Comparison of ENCODE assay signal across 1 cellular context in the genomic region with DNA sequence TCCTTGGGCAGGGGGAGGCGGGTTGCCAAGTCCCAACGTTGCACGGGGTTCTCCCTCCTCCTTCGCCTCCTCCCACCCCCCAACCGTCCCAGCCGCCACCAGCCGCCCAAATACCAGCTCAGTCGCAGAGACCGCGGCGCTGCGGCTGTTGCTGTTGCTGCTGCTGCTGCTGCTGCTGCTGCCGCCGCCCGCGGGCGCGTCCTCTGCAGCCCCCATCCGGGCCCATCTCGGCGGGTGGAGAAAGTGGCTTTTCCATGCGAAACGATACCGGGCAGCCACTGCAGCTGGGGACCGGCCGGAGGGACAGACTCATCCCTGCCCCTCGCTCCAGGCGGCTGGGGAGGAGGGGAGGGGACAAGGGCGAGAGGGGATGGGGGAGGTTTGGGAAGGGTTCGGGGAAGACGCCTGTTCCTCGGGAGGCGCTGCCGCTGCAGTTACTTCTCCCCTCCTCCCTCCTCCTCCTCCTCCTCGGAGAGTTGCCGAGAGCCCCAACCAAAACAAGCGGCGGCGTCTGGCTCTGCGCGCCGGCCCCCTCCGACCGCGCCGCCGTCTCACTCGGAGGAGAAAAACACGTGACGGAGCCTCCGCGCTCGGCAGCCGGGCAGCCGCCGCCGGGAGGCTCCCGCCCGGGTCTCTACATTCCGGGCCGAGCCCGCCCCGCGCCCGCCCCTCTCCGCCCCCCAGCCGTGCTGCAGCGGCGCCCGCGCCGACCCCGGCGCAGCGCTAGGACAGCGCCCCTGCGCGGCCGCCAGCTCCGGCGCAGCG.
TF ChIP-seq lines count a peak whose summit lies in the region.

A gene with protein sequence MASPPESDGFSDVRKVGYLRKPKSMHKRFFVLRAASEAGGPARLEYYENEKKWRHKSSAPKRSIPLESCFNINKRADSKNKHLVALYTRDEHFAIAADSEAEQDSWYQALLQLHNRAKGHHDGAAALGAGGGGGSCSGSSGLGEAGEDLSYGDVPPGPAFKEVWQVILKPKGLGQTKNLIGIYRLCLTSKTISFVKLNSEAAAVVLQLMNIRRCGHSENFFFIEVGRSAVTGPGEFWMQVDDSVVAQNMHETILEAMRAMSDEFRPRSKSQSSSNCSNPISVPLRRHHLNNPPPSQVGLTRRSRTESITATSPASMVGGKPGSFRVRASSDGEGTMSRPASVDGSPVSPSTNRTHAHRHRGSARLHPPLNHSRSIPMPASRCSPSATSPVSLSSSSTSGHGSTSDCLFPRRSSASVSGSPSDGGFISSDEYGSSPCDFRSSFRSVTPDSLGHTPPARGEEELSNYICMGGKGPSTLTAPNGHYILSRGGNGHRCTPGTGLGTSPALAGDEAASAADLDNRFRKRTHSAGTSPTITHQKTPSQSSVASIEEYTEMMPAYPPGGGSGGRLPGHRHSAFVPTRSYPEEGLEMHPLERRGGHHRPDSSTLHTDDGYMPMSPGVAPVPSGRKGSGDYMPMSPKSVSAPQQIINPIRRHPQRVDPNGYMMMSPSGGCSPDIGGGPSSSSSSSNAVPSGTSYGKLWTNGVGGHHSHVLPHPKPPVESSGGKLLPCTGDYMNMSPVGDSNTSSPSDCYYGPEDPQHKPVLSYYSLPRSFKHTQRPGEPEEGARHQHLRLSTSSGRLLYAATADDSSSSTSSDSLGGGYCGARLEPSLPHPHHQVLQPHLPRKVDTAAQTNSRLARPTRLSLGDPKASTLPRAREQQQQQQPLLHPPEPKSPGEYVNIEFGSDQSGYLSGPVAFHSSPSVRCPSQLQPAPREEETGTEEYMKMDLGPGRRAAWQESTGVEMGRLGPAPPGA (N-terminal part only) (minus strand): TSS at position 610 of the 765 bp plus-strand sequence. CDS start 1,082 bp downstream, outside the sequence.

TF ChIP-seq in GM12878, 131 proteins besides CTCF, POLR2A, EP300 and RAD21 (continues in another document):
- TF ChIP-seq CBFB (IDR thresholded peaks at IDR 0.05; ENCODE audit: low read depth): no peak
- TF ChIP-seq FOXK2 (IDR thresholded peaks at IDR 0.05): no peak
- TF ChIP-seq, protein P1, sequence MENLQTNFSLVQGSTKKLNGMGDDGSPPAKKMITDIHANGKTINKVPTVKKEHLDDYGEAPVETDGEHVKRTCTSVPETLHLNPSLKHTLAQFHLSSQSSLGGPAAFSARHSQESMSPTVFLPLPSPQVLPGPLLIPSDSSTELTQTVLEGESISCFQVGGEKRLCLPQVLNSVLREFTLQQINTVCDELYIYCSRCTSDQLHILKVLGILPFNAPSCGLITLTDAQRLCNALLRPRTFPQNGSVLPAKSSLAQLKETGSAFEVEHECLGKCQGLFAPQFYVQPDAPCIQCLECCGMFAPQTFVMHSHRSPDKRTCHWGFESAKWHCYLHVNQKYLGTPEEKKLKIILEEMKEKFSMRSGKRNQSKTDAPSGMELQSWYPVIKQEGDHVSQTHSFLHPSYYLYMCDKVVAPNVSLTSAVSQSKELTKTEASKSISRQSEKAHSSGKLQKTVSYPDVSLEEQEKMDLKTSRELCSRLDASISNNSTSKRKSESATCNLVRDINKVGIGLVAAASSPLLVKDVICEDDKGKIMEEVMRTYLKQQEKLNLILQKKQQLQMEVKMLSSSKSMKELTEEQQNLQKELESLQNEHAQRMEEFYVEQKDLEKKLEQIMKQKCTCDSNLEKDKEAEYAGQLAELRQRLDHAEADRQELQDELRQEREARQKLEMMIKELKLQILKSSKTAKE (IDR thresholded peaks at IDR 0.05; ENCODE audit: low read depth, poor library complexity, severe bottlenecking): no peak
- TF ChIP-seq RELA (IDR thresholded peaks at IDR 0.05; ENCODE audit: borderline replicate concordance, partially characterized antibody): no peak
- TF ChIP-seq RB1 (IDR thresholded peaks at IDR 0.05; ENCODE audit: borderline replicate concordance): no peak
- TF ChIP-seq STAT3 (IDR thresholded peaks at IDR 0.05; ENCODE audit: low read depth, low read length): no peak
- no peak for TF ChIP-seq KDM1A (IDR thresholded peaks at IDR 0.05; ENCODE audit: borderline replicate concordance)
- TF ChIP-seq YY1 (IDR thresholded peaks at IDR 0.05; ENCODE audit: low read depth, low read length): 0 out of 2 replicates have a peak, but pooled peaks have one; percentile 3
- TF ChIP-seq, protein P2, sequence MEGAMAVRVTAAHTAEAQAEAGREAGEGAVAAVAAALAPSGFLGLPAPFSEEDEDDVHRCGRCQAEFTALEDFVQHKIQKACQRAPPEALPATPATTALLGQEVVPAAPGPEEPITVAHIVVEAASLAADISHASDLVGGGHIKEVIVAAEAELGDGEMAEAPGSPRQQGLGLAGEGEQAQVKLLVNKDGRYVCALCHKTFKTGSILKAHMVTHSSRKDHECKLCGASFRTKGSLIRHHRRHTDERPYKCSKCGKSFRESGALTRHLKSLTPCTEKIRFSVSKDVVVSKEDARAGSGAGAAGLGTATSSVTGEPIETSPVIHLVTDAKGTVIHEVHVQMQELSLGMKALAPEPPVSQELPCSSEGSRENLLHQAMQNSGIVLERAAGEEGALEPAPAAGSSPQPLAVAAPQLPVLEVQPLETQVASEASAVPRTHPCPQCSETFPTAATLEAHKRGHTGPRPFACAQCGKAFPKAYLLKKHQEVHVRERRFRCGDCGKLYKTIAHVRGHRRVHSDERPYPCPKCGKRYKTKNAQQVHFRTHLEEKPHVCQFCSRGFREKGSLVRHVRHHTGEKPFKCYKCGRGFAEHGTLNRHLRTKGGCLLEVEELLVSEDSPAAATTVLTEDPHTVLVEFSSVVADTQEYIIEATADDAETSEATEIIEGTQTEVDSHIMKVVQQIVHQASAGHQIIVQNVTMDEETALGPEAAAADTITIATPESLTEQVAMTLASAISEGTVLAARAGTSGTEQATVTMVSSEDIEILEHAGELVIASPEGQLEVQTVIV (IDR thresholded peaks at IDR 0.05; ENCODE audit: borderline replicate concordance, partially characterized antibody): no peak
- no peak for TF ChIP-seq IRF4 (IDR thresholded peaks at IDR 0.05; ENCODE audit: low read depth, low read length)
- TF ChIP-seq, protein P3, sequence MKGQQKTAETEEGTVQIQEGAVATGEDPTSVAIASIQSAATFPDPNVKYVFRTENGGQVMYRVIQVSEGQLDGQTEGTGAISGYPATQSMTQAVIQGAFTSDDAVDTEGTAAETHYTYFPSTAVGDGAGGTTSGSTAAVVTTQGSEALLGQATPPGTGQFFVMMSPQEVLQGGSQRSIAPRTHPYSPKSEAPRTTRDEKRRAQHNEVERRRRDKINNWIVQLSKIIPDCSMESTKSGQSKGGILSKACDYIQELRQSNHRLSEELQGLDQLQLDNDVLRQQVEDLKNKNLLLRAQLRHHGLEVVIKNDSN (IDR thresholded peaks at IDR 0.05; ENCODE audit: borderline replicate concordance, extremely low read length, insufficient read depth, low read depth, low read length): peak; percentile 43
- TF ChIP-seq IKZF1 (conservative IDR thresholded peaks at IDR 0.05): 0 out of 2 replicates have a peak, but pooled peaks have one; percentile 18
- TF ChIP-seq IKZF2 (IDR thresholded peaks at IDR 0.05): peak in 1 of 2 experiments; percentile 24; a peak in 1 of 4 replicates
- TF ChIP-seq YBX1 (IDR thresholded peaks at IDR 0.05): no peak
- no peak for TF ChIP-seq TARDBP (IDR thresholded peaks at IDR 0.05; ENCODE audit: borderline replicate concordance)
- no peak for TF ChIP-seq ZBED1 (IDR thresholded peaks at IDR 0.05; ENCODE audit: borderline replicate concordance)
- TF ChIP-seq WRNIP1 (IDR thresholded peaks at IDR 0.05; ENCODE audit: borderline replicate concordance, low read depth, low read length): no peak
- TF ChIP-seq, protein P4, sequence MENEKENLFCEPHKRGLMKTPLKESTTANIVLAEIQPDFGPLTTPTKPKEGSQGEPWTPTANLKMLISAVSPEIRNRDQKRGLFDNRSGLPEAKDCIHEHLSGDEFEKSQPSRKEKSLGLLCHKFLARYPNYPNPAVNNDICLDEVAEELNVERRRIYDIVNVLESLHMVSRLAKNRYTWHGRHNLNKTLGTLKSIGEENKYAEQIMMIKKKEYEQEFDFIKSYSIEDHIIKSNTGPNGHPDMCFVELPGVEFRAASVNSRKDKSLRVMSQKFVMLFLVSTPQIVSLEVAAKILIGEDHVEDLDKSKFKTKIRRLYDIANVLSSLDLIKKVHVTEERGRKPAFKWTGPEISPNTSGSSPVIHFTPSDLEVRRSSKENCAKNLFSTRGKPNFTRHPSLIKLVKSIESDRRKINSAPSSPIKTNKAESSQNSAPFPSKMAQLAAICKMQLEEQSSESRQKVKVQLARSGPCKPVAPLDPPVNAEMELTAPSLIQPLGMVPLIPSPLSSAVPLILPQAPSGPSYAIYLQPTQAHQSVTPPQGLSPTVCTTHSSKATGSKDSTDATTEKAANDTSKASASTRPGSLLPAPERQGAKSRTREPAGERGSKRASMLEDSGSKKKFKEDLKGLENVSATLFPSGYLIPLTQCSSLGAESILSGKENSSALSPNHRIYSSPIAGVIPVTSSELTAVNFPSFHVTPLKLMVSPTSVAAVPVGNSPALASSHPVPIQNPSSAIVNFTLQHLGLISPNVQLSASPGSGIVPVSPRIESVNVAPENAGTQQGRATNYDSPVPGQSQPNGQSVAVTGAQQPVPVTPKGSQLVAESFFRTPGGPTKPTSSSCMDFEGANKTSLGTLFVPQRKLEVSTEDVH (IDR thresholded peaks at IDR 0.05; ENCODE audit: low read depth, partially characterized antibody): no peak
- TF ChIP-seq ESRRA (IDR thresholded peaks at IDR 0.05; ENCODE audit: low read length): no peak
- TF ChIP-seq SPI1 (IDR thresholded peaks at IDR 0.05; ENCODE audit: borderline replicate concordance, insufficient read depth, low read depth, low read length): no peak
- TF ChIP-seq, protein P5, sequence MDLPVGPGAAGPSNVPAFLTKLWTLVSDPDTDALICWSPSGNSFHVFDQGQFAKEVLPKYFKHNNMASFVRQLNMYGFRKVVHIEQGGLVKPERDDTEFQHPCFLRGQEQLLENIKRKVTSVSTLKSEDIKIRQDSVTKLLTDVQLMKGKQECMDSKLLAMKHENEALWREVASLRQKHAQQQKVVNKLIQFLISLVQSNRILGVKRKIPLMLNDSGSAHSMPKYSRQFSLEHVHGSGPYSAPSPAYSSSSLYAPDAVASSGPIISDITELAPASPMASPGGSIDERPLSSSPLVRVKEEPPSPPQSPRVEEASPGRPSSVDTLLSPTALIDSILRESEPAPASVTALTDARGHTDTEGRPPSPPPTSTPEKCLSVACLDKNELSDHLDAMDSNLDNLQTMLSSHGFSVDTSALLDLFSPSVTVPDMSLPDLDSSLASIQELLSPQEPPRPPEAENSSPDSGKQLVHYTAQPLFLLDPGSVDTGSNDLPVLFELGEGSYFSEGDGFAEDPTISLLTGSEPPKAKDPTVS (IDR thresholded peaks at IDR 0.05; ENCODE audit: low read depth, low read length): no peak
- no peak for TF ChIP-seq GATAD2B (conservative IDR thresholded peaks at IDR 0.05; ENCODE audit: low read depth)
- no peak for TF ChIP-seq TCF12 (IDR thresholded peaks at IDR 0.05; ENCODE audit: low read depth, low read length)
- no peak for TF ChIP-seq BMI1 (IDR thresholded peaks at IDR 0.05; ENCODE audit: borderline replicate concordance)
- TF ChIP-seq KAT2A (conservative IDR thresholded peaks at IDR 0.05; ENCODE audit: control insufficient read depth, low read depth, low read length): no peak
- TF ChIP-seq, protein P6, sequence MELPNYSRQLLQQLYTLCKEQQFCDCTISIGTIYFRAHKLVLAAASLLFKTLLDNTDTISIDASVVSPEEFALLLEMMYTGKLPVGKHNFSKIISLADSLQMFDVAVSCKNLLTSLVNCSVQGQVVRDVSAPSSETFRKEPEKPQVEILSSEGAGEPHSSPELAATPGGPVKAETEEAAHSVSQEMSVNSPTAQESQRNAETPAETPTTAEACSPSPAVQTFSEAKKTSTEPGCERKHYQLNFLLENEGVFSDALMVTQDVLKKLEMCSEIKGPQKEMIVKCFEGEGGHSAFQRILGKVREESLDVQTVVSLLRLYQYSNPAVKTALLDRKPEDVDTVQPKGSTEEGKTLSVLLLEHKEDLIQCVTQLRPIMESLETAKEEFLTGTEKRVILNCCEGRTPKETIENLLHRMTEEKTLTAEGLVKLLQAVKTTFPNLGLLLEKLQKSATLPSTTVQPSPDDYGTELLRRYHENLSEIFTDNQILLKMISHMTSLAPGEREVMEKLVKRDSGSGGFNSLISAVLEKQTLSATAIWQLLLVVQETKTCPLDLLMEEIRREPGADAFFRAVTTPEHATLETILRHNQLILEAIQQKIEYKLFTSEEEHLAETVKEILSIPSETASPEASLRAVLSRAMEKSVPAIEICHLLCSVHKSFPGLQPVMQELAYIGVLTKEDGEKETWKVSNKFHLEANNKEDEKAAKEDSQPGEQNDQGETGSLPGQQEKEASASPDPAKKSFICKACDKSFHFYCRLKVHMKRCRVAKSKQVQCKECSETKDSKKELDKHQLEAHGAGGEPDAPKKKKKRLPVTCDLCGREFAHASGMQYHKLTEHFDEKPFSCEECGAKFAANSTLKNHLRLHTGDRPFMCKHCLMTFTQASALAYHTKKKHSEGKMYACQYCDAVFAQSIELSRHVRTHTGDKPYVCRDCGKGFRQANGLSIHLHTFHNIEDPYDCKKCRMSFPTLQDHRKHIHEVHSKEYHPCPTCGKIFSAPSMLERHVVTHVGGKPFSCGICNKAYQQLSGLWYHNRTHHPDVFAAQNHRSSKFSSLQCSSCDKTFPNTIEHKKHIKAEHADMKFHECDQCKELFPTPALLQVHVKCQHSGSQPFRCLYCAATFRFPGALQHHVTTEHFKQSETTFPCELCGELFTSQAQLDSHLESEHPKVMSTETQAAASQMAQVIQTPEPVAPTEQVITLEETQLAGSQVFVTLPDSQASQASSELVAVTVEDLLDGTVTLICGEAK (IDR thresholded peaks at IDR 0.05; ENCODE audit: borderline replicate concordance): no peak
- TF ChIP-seq CHD2 (IDR thresholded peaks at IDR 0.05; ENCODE audit: borderline replicate concordance, low read depth, low read length): no peak
- TF ChIP-seq MYC (IDR thresholded peaks at IDR 0.05; ENCODE audit: insufficient read depth, insufficient read length, insufficient replicate concordance, low read length, severe bottlenecking): no peak
- 0 out of 2 replicates have a peak, but pooled peaks have one; percentile 18 for TF ChIP-seq BACH1 (IDR thresholded peaks at IDR 0.05; ENCODE audit: borderline replicate concordance)
- TF ChIP-seq BHLHE40 (IDR thresholded peaks at IDR 0.05; ENCODE audit: borderline replicate concordance in 1 of 2, low read depth in 2 of 2, low read length in 1 of 2): peak in 1 of 2 experiments; percentile 74; a peak in 2 of 4 replicates
- no peak for TF ChIP-seq CBX3 (IDR thresholded peaks at IDR 0.05; ENCODE audit: borderline replicate concordance, low read depth)
- TF ChIP-seq MYB (IDR thresholded peaks at IDR 0.05; ENCODE audit: borderline replicate concordance, low read depth, low read length): no peak
- TF ChIP-seq CBX5 (IDR thresholded peaks at IDR 0.05; ENCODE audit: low read depth): no peak
- TF ChIP-seq ZNF217 (IDR thresholded peaks at IDR 0.05): no peak
- TF ChIP-seq, protein P7, sequence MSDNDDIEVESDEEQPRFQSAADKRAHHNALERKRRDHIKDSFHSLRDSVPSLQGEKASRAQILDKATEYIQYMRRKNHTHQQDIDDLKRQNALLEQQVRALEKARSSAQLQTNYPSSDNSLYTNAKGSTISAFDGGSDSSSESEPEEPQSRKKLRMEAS (IDR thresholded peaks at IDR 0.05; ENCODE audit: low read depth, low read length): no peak
- TF ChIP-seq ZNF384 (IDR thresholded peaks at IDR 0.05; ENCODE audit: borderline replicate concordance, low read depth, low read length): no peak
- no peak for TF ChIP-seq ZNF274 (IDR thresholded peaks at IDR 0.05; ENCODE audit: insufficient read depth, insufficient read length)
- no peak for TF ChIP-seq CREM (IDR thresholded peaks at IDR 0.05; ENCODE audit: low read depth)
- TF ChIP-seq POU2F2 (IDR thresholded peaks at IDR 0.05; ENCODE audit: borderline replicate concordance, low read depth, low read length): no peak
- TF ChIP-seq TAF1 (IDR thresholded peaks at IDR 0.05; ENCODE audit: borderline replicate concordance, low read depth, low read length): no peak
- TF ChIP-seq KLF5 (IDR thresholded peaks at IDR 0.05; ENCODE audit: partially characterized antibody): no peak
